In the genomic region with DNA sequence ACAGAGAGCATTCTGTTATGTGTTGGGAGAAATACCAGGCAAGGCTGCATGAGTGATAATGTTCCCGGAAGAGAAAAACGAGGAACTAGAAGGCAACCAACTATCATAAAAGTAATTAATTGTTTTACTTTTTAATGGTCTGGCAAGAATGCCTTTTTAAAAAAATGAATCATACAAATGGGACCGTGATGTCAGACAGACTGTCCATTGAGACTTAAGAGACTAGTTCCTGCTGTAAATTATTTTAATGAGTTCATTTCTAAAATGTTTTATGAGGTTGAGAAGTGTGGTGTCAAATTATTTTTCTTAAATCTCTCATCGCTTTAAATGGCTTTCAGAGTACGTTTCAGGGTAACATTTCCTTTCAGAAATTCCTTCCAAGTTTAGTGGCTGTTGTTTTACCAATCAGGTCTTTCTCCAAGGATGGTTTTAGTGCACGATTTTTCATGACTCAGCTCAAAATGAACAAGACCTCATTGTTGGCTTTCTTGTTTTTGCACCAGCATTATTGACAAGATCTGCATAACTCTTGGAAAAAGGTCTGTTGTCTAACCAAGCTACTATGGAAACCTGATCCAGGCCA, we compare ENCODE assay signal across 1 cellular context.
A peak's percentile ranks its signal among the peaks of the same experiment; 100 is the strongest.
TF ChIP-seq lines count a peak whose summit lies in the region.

No MANE protein-coding gene starts in this region.

TF ChIP-seq in HEK293, 187 proteins besides CTCF, POLR2A, EP300 and RAD21 (continued from another document):
- TF ChIP-seq, protein P1, sequence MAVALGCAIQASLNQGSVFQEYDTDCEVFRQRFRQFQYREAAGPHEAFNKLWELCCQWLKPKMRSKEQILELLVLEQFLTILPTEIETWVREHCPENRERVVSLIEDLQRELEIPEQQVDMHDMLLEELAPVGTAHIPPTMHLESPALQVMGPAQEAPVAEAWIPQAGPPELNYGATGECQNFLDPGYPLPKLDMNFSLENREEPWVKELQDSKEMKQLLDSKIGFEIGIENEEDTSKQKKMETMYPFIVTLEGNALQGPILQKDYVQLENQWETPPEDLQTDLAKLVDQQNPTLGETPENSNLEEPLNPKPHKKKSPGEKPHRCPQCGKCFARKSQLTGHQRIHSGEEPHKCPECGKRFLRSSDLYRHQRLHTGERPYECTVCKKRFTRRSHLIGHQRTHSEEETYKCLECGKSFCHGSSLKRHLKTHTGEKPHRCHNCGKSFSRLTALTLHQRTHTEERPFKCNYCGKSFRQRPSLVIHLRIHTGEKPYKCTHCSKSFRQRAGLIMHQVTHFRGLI (tag by site-specific recombination; IDR thresholded peaks at IDR 0.05) = no peak
- TF ChIP-seq ZNF571 (tag by site-specific recombination; IDR thresholded peaks at IDR 0.05) = no peak
- TF ChIP-seq KLF16 (tag by site-specific recombination; IDR thresholded peaks at IDR 0.05) = no peak
- TF ChIP-seq ZNF624 (tag by site-specific recombination; IDR thresholded peaks at IDR 0.05) = no peak
- TF ChIP-seq, protein P2, sequence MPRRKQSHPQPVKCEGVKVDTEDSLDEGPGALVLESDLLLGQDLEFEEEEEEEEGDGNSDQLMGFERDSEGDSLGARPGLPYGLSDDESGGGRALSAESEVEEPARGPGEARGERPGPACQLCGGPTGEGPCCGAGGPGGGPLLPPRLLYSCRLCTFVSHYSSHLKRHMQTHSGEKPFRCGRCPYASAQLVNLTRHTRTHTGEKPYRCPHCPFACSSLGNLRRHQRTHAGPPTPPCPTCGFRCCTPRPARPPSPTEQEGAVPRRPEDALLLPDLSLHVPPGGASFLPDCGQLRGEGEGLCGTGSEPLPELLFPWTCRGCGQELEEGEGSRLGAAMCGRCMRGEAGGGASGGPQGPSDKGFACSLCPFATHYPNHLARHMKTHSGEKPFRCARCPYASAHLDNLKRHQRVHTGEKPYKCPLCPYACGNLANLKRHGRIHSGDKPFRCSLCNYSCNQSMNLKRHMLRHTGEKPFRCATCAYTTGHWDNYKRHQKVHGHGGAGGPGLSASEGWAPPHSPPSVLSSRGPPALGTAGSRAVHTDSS (tag by site-specific recombination; IDR thresholded peaks at IDR 0.05) = no peak
- TF ChIP-seq, protein P3, sequence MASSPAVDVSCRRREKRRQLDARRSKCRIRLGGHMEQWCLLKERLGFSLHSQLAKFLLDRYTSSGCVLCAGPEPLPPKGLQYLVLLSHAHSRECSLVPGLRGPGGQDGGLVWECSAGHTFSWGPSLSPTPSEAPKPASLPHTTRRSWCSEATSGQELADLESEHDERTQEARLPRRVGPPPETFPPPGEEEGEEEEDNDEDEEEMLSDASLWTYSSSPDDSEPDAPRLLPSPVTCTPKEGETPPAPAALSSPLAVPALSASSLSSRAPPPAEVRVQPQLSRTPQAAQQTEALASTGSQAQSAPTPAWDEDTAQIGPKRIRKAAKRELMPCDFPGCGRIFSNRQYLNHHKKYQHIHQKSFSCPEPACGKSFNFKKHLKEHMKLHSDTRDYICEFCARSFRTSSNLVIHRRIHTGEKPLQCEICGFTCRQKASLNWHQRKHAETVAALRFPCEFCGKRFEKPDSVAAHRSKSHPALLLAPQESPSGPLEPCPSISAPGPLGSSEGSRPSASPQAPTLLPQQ (tag by site-specific recombination; IDR thresholded peaks at IDR 0.05) = no peak
- no peak for TF ChIP-seq HOXC10 (CRISPR knock-in tag; IDR thresholded peaks at IDR 0.05)
- TF ChIP-seq, protein P4, sequence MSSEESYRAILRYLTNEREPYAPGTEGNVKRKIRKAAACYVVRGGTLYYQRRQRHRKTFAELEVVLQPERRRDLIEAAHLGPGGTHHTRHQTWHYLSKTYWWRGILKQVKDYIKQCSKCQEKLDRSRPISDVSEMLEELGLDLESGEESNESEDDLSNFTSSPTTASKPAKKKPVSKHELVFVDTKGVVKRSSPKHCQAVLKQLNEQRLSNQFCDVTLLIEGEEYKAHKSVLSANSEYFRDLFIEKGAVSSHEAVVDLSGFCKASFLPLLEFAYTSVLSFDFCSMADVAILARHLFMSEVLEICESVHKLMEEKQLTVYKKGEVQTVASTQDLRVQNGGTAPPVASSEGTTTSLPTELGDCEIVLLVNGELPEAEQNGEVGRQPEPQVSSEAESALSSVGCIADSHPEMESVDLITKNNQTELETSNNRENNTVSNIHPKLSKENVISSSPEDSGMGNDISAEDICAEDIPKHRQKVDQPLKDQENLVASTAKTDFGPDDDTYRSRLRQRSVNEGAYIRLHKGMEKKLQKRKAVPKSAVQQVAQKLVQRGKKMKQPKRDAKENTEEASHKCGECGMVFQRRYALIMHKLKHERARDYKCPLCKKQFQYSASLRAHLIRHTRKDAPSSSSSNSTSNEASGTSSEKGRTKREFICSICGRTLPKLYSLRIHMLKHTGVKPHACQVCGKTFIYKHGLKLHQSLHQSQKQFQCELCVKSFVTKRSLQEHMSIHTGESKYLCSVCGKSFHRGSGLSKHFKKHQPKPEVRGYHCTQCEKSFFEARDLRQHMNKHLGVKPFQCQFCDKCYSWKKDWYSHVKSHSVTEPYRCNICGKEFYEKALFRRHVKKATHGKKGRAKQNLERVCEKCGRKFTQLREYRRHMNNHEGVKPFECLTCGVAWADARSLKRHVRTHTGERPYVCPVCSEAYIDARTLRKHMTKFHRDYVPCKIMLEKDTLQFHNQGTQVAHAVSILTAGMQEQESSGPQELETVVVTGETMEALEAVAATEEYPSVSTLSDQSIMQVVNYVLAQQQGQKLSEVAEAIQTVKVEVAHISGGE (tag by site-specific recombination; conservative IDR thresholded peaks at IDR 0.05; ENCODE audit: low read depth) = no peak
- TF ChIP-seq, protein P5, sequence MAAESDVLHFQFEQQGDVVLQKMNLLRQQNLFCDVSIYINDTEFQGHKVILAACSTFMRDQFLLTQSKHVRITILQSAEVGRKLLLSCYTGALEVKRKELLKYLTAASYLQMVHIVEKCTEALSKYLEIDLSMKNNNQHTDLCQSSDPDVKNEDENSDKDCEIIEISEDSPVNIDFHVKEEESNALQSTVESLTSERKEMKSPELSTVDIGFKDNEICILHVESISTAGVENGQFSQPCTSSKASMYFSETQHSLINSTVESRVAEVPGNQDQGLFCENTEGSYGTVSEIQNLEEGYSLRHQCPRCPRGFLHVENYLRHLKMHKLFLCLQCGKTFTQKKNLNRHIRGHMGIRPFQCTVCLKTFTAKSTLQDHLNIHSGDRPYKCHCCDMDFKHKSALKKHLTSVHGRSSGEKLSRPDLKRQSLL (tag by site-specific recombination; IDR thresholded peaks at IDR 0.05) = no peak
- TF ChIP-seq, protein P6, sequence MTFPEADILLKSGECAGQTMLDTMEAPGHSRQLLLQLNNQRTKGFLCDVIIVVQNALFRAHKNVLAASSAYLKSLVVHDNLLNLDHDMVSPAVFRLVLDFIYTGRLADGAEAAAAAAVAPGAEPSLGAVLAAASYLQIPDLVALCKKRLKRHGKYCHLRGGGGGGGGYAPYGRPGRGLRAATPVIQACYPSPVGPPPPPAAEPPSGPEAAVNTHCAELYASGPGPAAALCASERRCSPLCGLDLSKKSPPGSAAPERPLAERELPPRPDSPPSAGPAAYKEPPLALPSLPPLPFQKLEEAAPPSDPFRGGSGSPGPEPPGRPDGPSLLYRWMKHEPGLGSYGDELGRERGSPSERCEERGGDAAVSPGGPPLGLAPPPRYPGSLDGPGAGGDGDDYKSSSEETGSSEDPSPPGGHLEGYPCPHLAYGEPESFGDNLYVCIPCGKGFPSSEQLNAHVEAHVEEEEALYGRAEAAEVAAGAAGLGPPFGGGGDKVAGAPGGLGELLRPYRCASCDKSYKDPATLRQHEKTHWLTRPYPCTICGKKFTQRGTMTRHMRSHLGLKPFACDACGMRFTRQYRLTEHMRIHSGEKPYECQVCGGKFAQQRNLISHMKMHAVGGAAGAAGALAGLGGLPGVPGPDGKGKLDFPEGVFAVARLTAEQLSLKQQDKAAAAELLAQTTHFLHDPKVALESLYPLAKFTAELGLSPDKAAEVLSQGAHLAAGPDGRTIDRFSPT (tag by site-specific recombination; IDR thresholded peaks at IDR 0.05) = peak; percentile 45; the same call in 1 of the 2 replicates
- TF ChIP-seq, protein P7, sequence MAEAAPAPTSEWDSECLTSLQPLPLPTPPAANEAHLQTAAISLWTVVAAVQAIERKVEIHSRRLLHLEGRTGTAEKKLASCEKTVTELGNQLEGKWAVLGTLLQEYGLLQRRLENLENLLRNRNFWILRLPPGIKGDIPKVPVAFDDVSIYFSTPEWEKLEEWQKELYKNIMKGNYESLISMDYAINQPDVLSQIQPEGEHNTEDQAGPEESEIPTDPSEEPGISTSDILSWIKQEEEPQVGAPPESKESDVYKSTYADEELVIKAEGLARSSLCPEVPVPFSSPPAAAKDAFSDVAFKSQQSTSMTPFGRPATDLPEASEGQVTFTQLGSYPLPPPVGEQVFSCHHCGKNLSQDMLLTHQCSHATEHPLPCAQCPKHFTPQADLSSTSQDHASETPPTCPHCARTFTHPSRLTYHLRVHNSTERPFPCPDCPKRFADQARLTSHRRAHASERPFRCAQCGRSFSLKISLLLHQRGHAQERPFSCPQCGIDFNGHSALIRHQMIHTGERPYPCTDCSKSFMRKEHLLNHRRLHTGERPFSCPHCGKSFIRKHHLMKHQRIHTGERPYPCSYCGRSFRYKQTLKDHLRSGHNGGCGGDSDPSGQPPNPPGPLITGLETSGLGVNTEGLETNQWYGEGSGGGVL (tag by site-specific recombination; IDR thresholded peaks at IDR 0.05) = no peak
- TF ChIP-seq ZBTB1 (tag by site-specific recombination; IDR thresholded peaks at IDR 0.05) = peak; percentile 77; the same call in 1 of the 2 replicates
- no peak for TF ChIP-seq ZNF843 (tag by site-specific recombination; IDR thresholded peaks at IDR 0.05)
- TF ChIP-seq ZNF426 (tag by site-specific recombination; IDR thresholded peaks at IDR 0.05) = no peak
- TF ChIP-seq FEZF1 (tag by site-specific recombination; IDR thresholded peaks at IDR 0.05) = peak; percentile 62
- 0 out of 2 replicates have a peak, but pooled peaks have one; percentile 51 for TF ChIP-seq KLF8 (tag by site-specific recombination; IDR thresholded peaks at IDR 0.05)
- TF ChIP-seq, protein P8, sequence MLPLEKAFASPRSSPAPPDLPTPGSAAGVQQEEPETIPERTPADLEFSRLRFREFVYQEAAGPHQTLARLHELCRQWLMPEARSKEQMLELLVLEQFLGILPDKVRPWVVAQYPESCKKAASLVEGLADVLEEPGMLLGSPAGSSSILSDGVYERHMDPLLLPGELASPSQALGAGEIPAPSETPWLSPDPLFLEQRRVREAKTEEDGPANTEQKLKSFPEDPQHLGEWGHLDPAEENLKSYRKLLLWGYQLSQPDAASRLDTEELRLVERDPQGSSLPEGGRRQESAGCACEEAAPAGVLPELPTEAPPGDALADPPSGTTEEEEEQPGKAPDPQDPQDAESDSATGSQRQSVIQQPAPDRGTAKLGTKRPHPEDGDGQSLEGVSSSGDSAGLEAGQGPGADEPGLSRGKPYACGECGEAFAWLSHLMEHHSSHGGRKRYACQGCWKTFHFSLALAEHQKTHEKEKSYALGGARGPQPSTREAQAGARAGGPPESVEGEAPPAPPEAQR (tag by site-specific recombination; IDR thresholded peaks at IDR 0.05) = no peak
- no peak for TF ChIP-seq ZNF558 (tag by site-specific recombination; IDR thresholded peaks at IDR 0.05)
- no peak for TF ChIP-seq IKZF3 (tag by site-specific recombination; IDR thresholded peaks at IDR 0.05)
- TF ChIP-seq ZNF184 (tag by site-specific recombination; IDR thresholded peaks at IDR 0.05) = peak; percentile 77; the same call in 1 of the 2 replicates
- no peak for TF ChIP-seq ZNF23 (tag by site-specific recombination; IDR thresholded peaks at IDR 0.05; ENCODE audit: borderline replicate concordance)
- no peak for TF ChIP-seq ZNF175 (tag by site-specific recombination; IDR thresholded peaks at IDR 0.05)
- no peak for TF ChIP-seq ZNF768 (tag by site-specific recombination; IDR thresholded peaks at IDR 0.05)
- peak; percentile 31 for TF ChIP-seq SP3 (tag by site-specific recombination; IDR thresholded peaks at IDR 0.05)
- peak; percentile 54; the same call in 1 of the 2 replicates for TF ChIP-seq GLI2 (tag by site-specific recombination; IDR thresholded peaks at IDR 0.05; ENCODE audit: borderline replicate concordance, low read depth)
- TF ChIP-seq ZNF311 (tag by site-specific recombination; IDR thresholded peaks at IDR 0.05; ENCODE audit: borderline replicate concordance) = no peak
- TF ChIP-seq, protein P9, sequence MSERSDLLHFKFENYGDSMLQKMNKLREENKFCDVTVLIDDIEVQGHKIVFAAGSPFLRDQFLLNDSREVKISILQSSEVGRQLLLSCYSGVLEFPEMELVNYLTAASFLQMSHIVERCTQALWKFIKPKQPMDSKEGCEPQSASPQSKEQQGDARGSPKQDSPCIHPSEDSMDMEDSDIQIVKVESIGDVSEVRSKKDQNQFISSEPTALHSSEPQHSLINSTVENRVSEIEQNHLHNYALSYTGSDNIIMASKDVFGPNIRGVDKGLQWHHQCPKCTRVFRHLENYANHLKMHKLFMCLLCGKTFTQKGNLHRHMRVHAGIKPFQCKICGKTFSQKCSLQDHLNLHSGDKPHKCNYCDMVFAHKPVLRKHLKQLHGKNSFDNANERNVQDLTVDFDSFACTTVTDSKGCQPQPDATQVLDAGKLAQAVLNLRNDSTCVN (tag by site-specific recombination; optimal IDR thresholded peaks at IDR 0.05) = no peak
- no peak for TF ChIP-seq ZFP37 (tag by site-specific recombination; IDR thresholded peaks at IDR 0.05)
- TF ChIP-seq WT1 (tag by site-specific recombination; IDR thresholded peaks at IDR 0.05) = no peak
- TF ChIP-seq ZNF514 (tag by site-specific recombination; IDR thresholded peaks at IDR 0.05) = no peak
- 0 out of 2 replicates have a peak, but pooled peaks have one; percentile 23 for TF ChIP-seq ZNF350 (tag by site-specific recombination; IDR thresholded peaks at IDR 0.05)
- TF ChIP-seq ZIC2 (tag by site-specific recombination; IDR thresholded peaks at IDR 0.05) = no peak
- TF ChIP-seq ZNF302 (tag by site-specific recombination; IDR thresholded peaks at IDR 0.05; ENCODE audit: low read depth) = no peak
- no peak for TF ChIP-seq GLIS2 (tag by site-specific recombination; IDR thresholded peaks at IDR 0.05)
- TF ChIP-seq ZNF394 (tag by site-specific recombination; IDR thresholded peaks at IDR 0.05; ENCODE audit: borderline replicate concordance) = peak; percentile 42; the same call in 1 of the 2 replicates
- no peak for TF ChIP-seq ZNF585B (tag by site-specific recombination; IDR thresholded peaks at IDR 0.05)
- TF ChIP-seq OSR2 (tag by site-specific recombination; IDR thresholded peaks at IDR 0.05) = peak; percentile 70; the same call in 1 of the 2 replicates
- TF ChIP-seq ZNF837 (tag by site-specific recombination; IDR thresholded peaks at IDR 0.05) = no peak
- TF ChIP-seq ZNF174 (tag by site-specific recombination; IDR thresholded peaks at IDR 0.05) = no peak
- no peak for TF ChIP-seq SETDB1 (IDR thresholded peaks at IDR 0.05; ENCODE audit: insufficient read length, low read length)
